In genomic region chr2:102428573-102428972, GRCh38 we compare ENCODE assay signal across 25 cellular contexts. TPM values are rescaled to one million over a fixed set of nuclear protein-coding genes. Genes with fewer than 3 reads are reported as not detected.
A peak's percentile ranks its signal among the peaks of the same experiment; 100 is the strongest.
DNase-seq lines count a peak whose midpoint lies in the region; ATAC-seq and TF ChIP-seq lines count a peak whose summit lies in the region.
"Had no signal": no experiment of that assay in that cellular context is flagged by ENCODE, and none has a peak within 500 bp of the region (broad histone marks: within the 10 kb centered on the region; RNA-seq: fewer than 3 reads in every experiment).

No MANE protein-coding gene starts in this region.

- H3K4me1 Mint-ChIP-seq in activated T-cell treated with anti-CD3 and anti-CD28 coated beads, Interleukin-2, amount 50 U/mL, for 4 hours (ENCODE audit: low read depth): peaks cover 55% of the 10 kb centered on the region
- H3K4me1 Mint-ChIP-seq in CD8-positive, alpha-beta memory T cell: peaks cover 51 to 85% (median 63%) of the 10 kb centered on the region in 3 donors
- H3K4me1 Mint-ChIP-seq in activated T-helper 17 cell treated with anti-CD3 and anti-CD28 coated beads, Interleukin-2, amount 50 U/mL, for 72 hours: peaks cover 19% of the 10 kb centered on the region

- ATAC-seq in activated T-cell treated with anti-CD3 and anti-CD28 coated beads, Interleukin-2, amount 50 U/mL, for 4 hours: no peak
- no peak for ATAC-seq in activated T-helper 17 cell treated with anti-CD3 and anti-CD28 coated beads, Interleukin-2, amount 50 U/mL, for 72 hours (replicated peaks)

- peak overlapping the region in 6 of 8 donors; percentile 14 to 95 (median 58) for H3K27ac Mint-ChIP-seq in CD8-positive, alpha-beta memory T cell
- H3K27ac Mint-ChIP-seq in activated T-helper 17 cell treated with anti-CD3 and anti-CD28 coated beads, Interleukin-2, amount 50 U/mL, for 72 hours: no peak overlapping the region

- DNase-seq in activated T-cell treated with anti-CD3 and anti-CD28 coated beads, Interleukin-2, amount 50 U/mL, for 4 hours: no peak
- no peak for DNase-seq in activated T-cell treated with anti-CD3 and anti-CD28 coated beads, Interleukin-2, amount 50 U/mL, for 48 hours
- DNase-seq in CD8-positive, alpha-beta memory T cell: no peak
- DNase-seq in foreskin melanocyte (no peak), 8988T (no peak), dedifferentiated amniotic fluid mesenchymal stem cell (ENCODE audit: extremely low spot score) (no peak)
- DNase-seq: BE2C, Calu3, DMS153, H7, MM.1S, NCI-H1048, NCI-H1417 treated with DMSO at 0.1 percent for 48 hours, NCI-H187, NCI-H2107, NCI-H510A, NCI-H748 treated with DMSO at 0.1 percent for 48 hours, PC-9, RPMI8226, SHP77 had no signal

- H3K4me3 Mint-ChIP-seq in activated T-cell treated with anti-CD3 and anti-CD28 coated beads, Interleukin-2, amount 50 U/mL, for 4 hours: peak overlapping the region; percentile 29
- H3K4me3 Mint-ChIP-seq in CD8-positive, alpha-beta memory T cell: peak overlapping the region; percentile 19 to 80 (median 71)
- H3K4me3 Mint-ChIP-seq in activated T-helper 17 cell treated with anti-CD3 and anti-CD28 coated beads, Interleukin-2, amount 50 U/mL, for 72 hours: peak overlapping the region; percentile 41

- H3K4me3 ChIP-seq in CD8-positive, alpha-beta memory T cell (ENCODE audit: low read length): no peak overlapping the region
- peak overlapping the region; percentile 11 to 69 for H3K4me3 ChIP-seq in neutrophil (ENCODE audit: low read depth in 1 of 2, low read length in 1 of 2)
- H3K4me3 ChIP-seq: PC-9 had no signal

- no peaks in the 10 kb centered on the region for H3K9me3 Mint-ChIP-seq in activated T-cell treated with anti-CD3 and anti-CD28 coated beads, Interleukin-2, amount 50 U/mL, for 4 hours
- no peaks in the 10 kb centered on the region for H3K9me3 Mint-ChIP-seq in CD8-positive, alpha-beta memory T cell
- no peaks in the 10 kb centered on the region for H3K9me3 Mint-ChIP-seq in activated T-helper 17 cell treated with anti-CD3 and anti-CD28 coated beads, Interleukin-2, amount 50 U/mL, for 72 hours

- H3K27me3 Mint-ChIP-seq in activated T-cell treated with anti-CD3 and anti-CD28 coated beads, Interleukin-2, amount 50 U/mL, for 4 hours (ENCODE audit: low read depth): no peaks in the 10 kb centered on the region
- H3K27me3 Mint-ChIP-seq in CD8-positive, alpha-beta memory T cell: no peaks in the 10 kb centered on the region
- H3K27me3 Mint-ChIP-seq in activated T-helper 17 cell treated with anti-CD3 and anti-CD28 coated beads, Interleukin-2, amount 50 U/mL, for 72 hours: no peaks in the 10 kb centered on the region

- H3K4me1 ChIP-seq in CD8-positive, alpha-beta memory T cell (ENCODE audit: insufficient read depth, low read length): peaks cover 4% of the 10 kb centered on the region
- peaks cover 96 to 98% of the 10 kb centered on the region in 2 experiments for H3K4me1 ChIP-seq in neutrophil (ENCODE audit: control insufficient read depth in 1 of 2, insufficient read depth in 1 of 2, low read depth in 1 of 2, low read length in 1 of 2)
- H3K4me1 ChIP-seq: BE2C had no signal

- H3K36me3 Mint-ChIP-seq in activated T-cell treated with anti-CD3 and anti-CD28 coated beads, Interleukin-2, amount 50 U/mL, for 4 hours (ENCODE audit: insufficient read depth): peaks cover 6% of the 10 kb centered on the region
- H3K36me3 Mint-ChIP-seq in CD8-positive, alpha-beta memory T cell: peaks cover 0 to 8% (median 2%) of the 10 kb centered on the region in 3 donors
- peaks cover 4% of the 10 kb centered on the region for H3K36me3 Mint-ChIP-seq in activated T-helper 17 cell treated with anti-CD3 and anti-CD28 coated beads, Interleukin-2, amount 50 U/mL, for 72 hours (ENCODE audit: low read depth)

- no peak overlapping the region for H3K27ac ChIP-seq in CD8-positive, alpha-beta memory T cell (ENCODE audit: low read depth, low read length)
- H3K27ac ChIP-seq in neutrophil: peak overlapping the region; percentile 62
- H3K27ac ChIP-seq: PC-9 had no signal

- H3K27me3 ChIP-seq in CD8-positive, alpha-beta memory T cell (ENCODE audit: insufficient read depth, low read length, poor library complexity, severe bottlenecking): no peaks in the 10 kb centered on the region
- H3K27me3 ChIP-seq in neutrophil: no peaks in the 10 kb centered on the region
- H3K27me3 ChIP-seq: BE2C had no signal

- POLR2A ChIA-PET in CD8-positive, alpha-beta memory T cell (lab: Charles Lee): no interaction called here

- CTCF ChIA-PET in CD8-positive, alpha-beta memory T cell (lab: Charles Lee): interaction anchor here (1.4 kb wide), 1 partner anchor 45 kb away, joined by 3 read pairs; the partner anchor contains the start of gene SLC9A4

- no peaks in the 10 kb centered on the region for H3K9me3 ChIP-seq in CD8-positive, alpha-beta memory T cell (ENCODE audit: low read length)
- no peaks in the 10 kb centered on the region for H3K9me3 ChIP-seq in neutrophil
- H3K9me3 ChIP-seq: BE2C had no signal

- no peak for TF ChIP-seq CTCF in neutrophil (IDR thresholded peaks at IDR 0.05)

- no peaks in the 10 kb centered on the region for H3K36me3 ChIP-seq in CD8-positive, alpha-beta memory T cell (ENCODE audit: insufficient read depth, low read length)
- H3K36me3 ChIP-seq in neutrophil: no peaks in the 10 kb centered on the region
- H3K36me3 ChIP-seq: BE2C had no signal

RNA-seq across cellular contexts. Expression of gene IL18RAP, which starts 5.6 kb away (rescaled TPM):
- total RNA-seq in activated T-cell treated with anti-CD3 and anti-CD28 coated beads, Interleukin-2, amount 50 U/mL, for 4 hours: 1 to 10 TPM; 5.2 to 9.6 (median 8.3) TPM
- 1 to 10 TPM; 4.1 to 4.9 TPM for total RNA-seq in CD8-positive, alpha-beta memory T cell
- polyA plus RNA-seq in CD8-positive, alpha-beta memory T cell: 14.2 TPM
- 1 to 10 TPM; 3.7 to 5.6 TPM for total RNA-seq in activated T-helper 17 cell treated with anti-CD3 and anti-CD28 coated beads, Interleukin-2, amount 50 U/mL, for 72 hours
- total RNA-seq: A673, Calu3, G401, H7, LHCN-M2, PC-9 had no signal

RNA-seq across cellular contexts. Expression of gene SLC9A4, which starts 44.5 kb away (rescaled TPM):
- under 1 TPM in 1 of 3 donors, not detected in 2; 0.05 TPM for total RNA-seq in activated T-cell treated with anti-CD3 and anti-CD28 coated beads, Interleukin-2, amount 50 U/mL, for 4 hours
- not detected for total RNA-seq in CD8-positive, alpha-beta memory T cell
- not detected for polyA plus RNA-seq in CD8-positive, alpha-beta memory T cell
- under 1 TPM; 0.11 TPM for total RNA-seq in activated T-helper 17 cell treated with anti-CD3 and anti-CD28 coated beads, Interleukin-2, amount 50 U/mL, for 72 hours
- total RNA-seq: G401, H7 had no signal
